29 cellular contexts compared by ENCODE assay signal in the genomic region with DNA sequence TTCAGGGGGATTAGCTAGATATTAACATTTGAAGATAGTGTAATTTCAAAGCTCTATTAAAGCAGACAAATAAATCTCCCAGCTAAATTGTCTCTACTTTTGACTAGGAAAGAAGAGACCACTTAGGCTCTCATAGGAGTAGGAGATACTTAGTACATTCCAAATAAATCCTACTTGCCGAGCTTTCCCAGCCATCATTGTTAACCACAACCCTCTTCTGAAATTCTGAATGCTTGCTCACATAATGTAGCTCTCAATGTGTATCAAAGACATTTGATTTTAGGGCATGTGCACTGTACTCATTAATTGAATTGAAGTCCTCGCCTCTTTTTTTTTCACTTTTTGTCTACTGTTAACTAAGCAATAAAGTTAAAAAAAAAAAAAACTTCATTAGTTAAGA.
"Had no signal": no experiment of that assay in that cellular context is flagged by ENCODE, and none has a peak within 500 bp of the region (broad histone marks: within the 10 kb centered on the region; RNA-seq: fewer than 3 reads in every experiment).

No MANE protein-coding gene starts in this region.

- H3K4me3 Mint-ChIP-seq: activated B cell treated with CpG ODN at 0.5 μM for 24 hours; activated CD8-positive, alpha-beta T cell treated with anti-CD3 and anti-CD28 coated beads for 36 hours; activated naive CD8-positive, alpha-beta T cell; activated T-cell treated with anti-CD3 and anti-CD28 coated beads, Interleukin-2, amount 50 U/mL, for 4 hours; activated T-helper 17 cell treated with anti-CD3 and anti-CD28 coated beads, Interleukin-2, amount 50 U/mL, for 72 hours; central memory CD8-positive, alpha-beta T cell; T-helper 17 cell; T-helper 2 cell treated with Interferon-gamma antibody and Interleukin-4, amounts not matched to agents 5 μg/mL and 100 μg/mL, for 36 hours had no signal

- H3K4me3 ChIP-seq: esophagus squamous epithelium, gastroesophageal sphincter had no signal

- H3K9me3 Mint-ChIP-seq: activated CD8-positive, alpha-beta T cell treated with anti-CD3 and anti-CD28 coated beads for 36 hours had no signal

- H3K9me3 ChIP-seq: esophagus squamous epithelium, gastroesophageal sphincter had no signal

- H3K36me3 ChIP-seq: brain microvascular endothelial cell, esophagus squamous epithelium, gastroesophageal sphincter, WERI-Rb-1 had no signal

- H3K27me3 Mint-ChIP-seq: activated B cell treated with CpG ODN at 0.5 μM for 24 hours; activated CD8-positive, alpha-beta T cell treated with anti-CD3 and anti-CD28 coated beads for 36 hours; activated naive CD8-positive, alpha-beta T cell; activated T-helper 17 cell treated with anti-CD3 and anti-CD28 coated beads, Interleukin-2, amount 50 U/mL, for 72 hours; central memory CD8-positive, alpha-beta T cell; T-helper 17 cell had no signal

- H3K4me1 Mint-ChIP-seq: activated B cell treated with CpG ODN at 0.5 μM for 24 hours; activated T-helper 17 cell treated with anti-CD3 and anti-CD28 coated beads, Interleukin-2, amount 50 U/mL, for 72 hours; central memory CD8-positive, alpha-beta T cell; T-helper 17 cell had no signal

- ATAC-seq: activated CD4-positive, CD25-positive, alpha-beta regulatory T cell treated with anti-CD3 and anti-CD28 coated beads, Interleukin-2, amount 50 U/mL, for 24 hours; activated CD8-positive, alpha-beta T cell treated with anti-CD3 and anti-CD28 coated beads for 36 hours; activated T-cell treated with anti-CD3 and anti-CD28 coated beads, Interleukin-2, amount 50 U/mL, for 4 hours; activated T-helper 17 cell treated with anti-CD3 and anti-CD28 coated beads, Interleukin-2, amount 50 U/mL, for 72 hours; gastroesophageal sphincter; T-helper 17 cell had no signal

- H3K27ac Mint-ChIP-seq: activated B cell treated with CpG ODN at 0.5 μM for 24 hours; activated CD8-positive, alpha-beta T cell treated with anti-CD3 and anti-CD28 coated beads for 36 hours; activated naive CD8-positive, alpha-beta T cell; activated T-helper 17 cell treated with anti-CD3 and anti-CD28 coated beads, Interleukin-2, amount 50 U/mL, for 72 hours; T-helper 17 cell; T-helper 2 cell treated with Interferon-gamma antibody and Interleukin-4, amounts not matched to agents 5 μg/mL and 100 μg/mL, for 36 hours had no signal

- H3K36me3 Mint-ChIP-seq: activated naive CD8-positive, alpha-beta T cell had no signal

- H3K27me3 ChIP-seq: brain microvascular endothelial cell, gastroesophageal sphincter had no signal

- H3K4me1 ChIP-seq: esophagus squamous epithelium, gastroesophageal sphincter had no signal

- DNase-seq: activated B cell treated with CpG ODN at 0.5 μM for 24 hours; activated CD4-positive, alpha-beta T cell treated with anti-CD3 and anti-CD28 coated beads for 48 hours; activated CD4-positive, alpha-beta T cell treated with anti-CD3 and anti-CD28 coated beads, Interleukin-2, amount 50 U/mL, for 1 hour; activated CD4-positive, alpha-beta T cell treated with anti-CD3 and anti-CD28 coated beads, Interleukin-2, amount 50 U/mL, for 48 hours; activated CD8-positive, alpha-beta memory T cell treated with anti-CD3 and anti-CD28 coated beads for 24 hours; activated CD8-positive, alpha-beta T cell treated with anti-CD3 and anti-CD28 coated beads for 36 hours; activated effector memory CD4-positive, alpha-beta T cell treated with Interleukin-2 at 50 U/mL for 16 hours; activated gamma-delta T cell treated with Interleukin-2 at 50 U/mL for 16 hours; activated naive CD4-positive, alpha-beta T cell treated with anti-CD3 and anti-CD28 coated beads, Interleukin-2, amount 50 U/mL, for 16 hours; activated naive CD4-positive, alpha-beta T cell treated with Interleukin-2 at 50 U/mL for 16 hours; activated T-cell treated with anti-CD3 and anti-CD28 coated beads, Interleukin-2, amount 50 U/mL, for 4 hours; amygdala; aorta; brain microvascular endothelial cell; cortex of kidney; effector CD4-positive, alpha-beta T cell; esophagus squamous epithelium; foreskin melanocyte; T-helper 1 cell; T-helper 17 cell; T1000; WERI-Rb-1 had no signal

- H3K27ac ChIP-seq: brain microvascular endothelial cell, epithelial cell of prostate, esophagus squamous epithelium, gastroesophageal sphincter, WERI-Rb-1 had no signal
